In genomic region chr2:65377556-65378307, GRCh38 we compare ENCODE assay signal across 9 cellular contexts. TPM values are rescaled to one million over a fixed set of nuclear protein-coding genes. Genes with fewer than 3 reads are reported as not detected.
DNase-seq lines count a peak whose midpoint lies in the region; ATAC-seq and TF ChIP-seq lines count a peak whose summit lies in the region.
"Had no signal": no experiment of that assay in that cellular context is flagged by ENCODE, and none has a peak within 500 bp of the region (broad histone marks: within the 10 kb centered on the region; RNA-seq: fewer than 3 reads in every experiment).

No MANE protein-coding gene starts in this region.

- CTCF ChIA-PET in PC-9 (lab: Charles Lee), result interaction anchor here (0.8 kb wide), 1 partner anchor 10 kb away, joined by 4 read pairs; no protein-coding TSS in a partner anchor

- BruUV-seq in PC-9 (replicated peaks; lab: Mats Ljungman, UMichigan), result no TSS peak

- intact Hi-C loops in PC-9 (cut with micrococcal nuclease; ENCODE audit: unreplicated experiment), result no loop called here

- H3K4me2 ChIP-seq in PC-9 (peak overlapping the region; percentile 45), smooth muscle cell (peak overlapping the region; percentile 68)

- ATAC-seq in esophagus mucosa (peak; percentile 51), GM19395 (IDR thresholded peaks at IDR 0.05; ENCODE audit: unreplicated experiment) (no peak), GM19463 (IDR thresholded peaks at IDR 0.05; ENCODE audit: unreplicated experiment) (no peak)

- H3K4me1 ChIP-seq in PC-9 (replicated peaks; ENCODE audit: insufficient read depth) (peaks cover 85% of the 10 kb centered on the region), smooth muscle cell (ENCODE audit: low read depth) (peaks cover 27% of the 10 kb centered on the region)

- POLR2A ChIA-PET in PC-9 (lab: Charles Lee; ENCODE audit: unreplicated experiment), result interaction anchor here (0.5 to 0.6 kb wide), 3 partner anchors 19 to 1789 kb away, joined by 6 to 8 read pairs (median 8); partner anchors contain the start of gene WDPCP

- H3K27me3 ChIP-seq in PC-9 (ENCODE audit: insufficient read depth, low read depth) (no peaks in the 10 kb centered on the region), smooth muscle cell (ENCODE audit: low read depth) (no peaks in the 10 kb centered on the region)

- H3K9me3 ChIP-seq in PC-9 (ENCODE audit: insufficient read depth, low read depth), result no peaks in the 10 kb centered on the region
- H3K9me3 ChIP-seq in smooth muscle cell (replicated peaks; ENCODE audit: low read depth), result no peaks in the 10 kb centered on the region

- H3K36me3 ChIP-seq in PC-9 (ENCODE audit: low read depth), result peaks cover 7% of the 10 kb centered on the region; the same call in 1 of the 2 replicates
- H3K36me3 ChIP-seq in smooth muscle cell (ENCODE audit: low read depth), result no peaks in the 10 kb centered on the region

- H3F3A ChIP-seq in PC-9 (ENCODE audit: insufficient read depth, low read depth) (peaks cover 53% of the 10 kb centered on the region), smooth muscle cell (ENCODE audit: low read depth) (peaks cover 5% of the 10 kb centered on the region)

- no peaks in the 10 kb centered on the region for H3K9me2 ChIP-seq in PC-9 (ENCODE audit: insufficient read depth)

- TF ChIP-seq CTCF in PC-9 (conservative IDR thresholded peaks at IDR 0.05) (no peak), smooth muscle cell (IDR thresholded peaks at IDR 0.05; ENCODE audit: borderline replicate concordance, insufficient read depth, poor library complexity, severe bottlenecking) (no peak)

- H3K9ac ChIP-seq in smooth muscle cell (ENCODE audit: low read depth), result no peak overlapping the region

- H3K4me3 ChIP-seq in PC-9 (no peak overlapping the region), smooth muscle cell (no peak overlapping the region)

- H3K27ac ChIP-seq in PC-9, result peak overlapping the region; percentile 23
- H3K27ac ChIP-seq in smooth muscle cell (ENCODE audit: low read depth), result peak overlapping the region; percentile 74

- H4K20me1 ChIP-seq in PC-9 (ENCODE audit: insufficient read depth) (no peaks in the 10 kb centered on the region), smooth muscle cell (ENCODE audit: low read depth) (peaks cover 92% of the 10 kb centered on the region)

- WGBS in smooth muscle cell (ENCODE audit: low lambda C conversion rate), result 7% methylated on average over 5 of the region's 5 CpGs

- H2AFZ ChIP-seq in PC-9 (no peak overlapping the region), smooth muscle cell (ENCODE audit: low read depth) (no peak overlapping the region)

- H3K79me2 ChIP-seq in PC-9 (ENCODE audit: low read depth) (peaks cover 91% of the 10 kb centered on the region), smooth muscle cell (ENCODE audit: low read depth) (peaks cover 77% of the 10 kb centered on the region)

- DNase-seq in SIG-M5 treated with dmso at 0.1 percent for 504 hours (lab: John Stamatoyannopoulos, UW; ENCODE audit: unreplicated experiment) (peak; percentile 65), SIG-M5 (lab: John Stamatoyannopoulos, UW) (no peak), PC-9 (peak; percentile 79 to 94), smooth muscle cell (lab: John Stamatoyannopoulos, UW; ENCODE audit: unreplicated experiment) (no peak), HuH-7.5 (ENCODE audit: low spot score) (no peak)
- DNase-seq: CD4-positive, CD25-positive, alpha-beta regulatory T cell had no signal

RNA-seq across cellular contexts. Expression of gene SPRED2, which starts 54.7 kb away (rescaled TPM):
- total RNA-seq in PC-9 (2021), result 33.5 and 33.6 TPM in 2 replicates
- 12.8 TPM for total RNA-seq in esophagus mucosa
- total RNA-seq in smooth muscle cell, result 18.3 and 21.3 TPM in 2 replicates
- 23.0 and 23.7 TPM in 2 replicates for polyA plus RNA-seq in smooth muscle cell

Comparison
In these comparisons a context has a peak if more than half of its experiments do, and no peak if none do; other contexts are left out.
1. DNase-seq: peak in SIG-M5 treated with dmso at 0.1 percent for 504 hours (single experiment) and PC-9 (2 of 2); none in SIG-M5 (single experiment), smooth muscle cell (single experiment) and HuH-7.5 (single experiment).